ENCODE assay signal across 1 cellular context in genomic region chr10:70695241-70696030, GRCh38.
TF ChIP-seq lines count a peak whose summit lies in the region.

No MANE protein-coding gene starts in this region.

TF ChIP-seq in HCT116, 20 proteins besides CTCF, POLR2A, EP300 and RAD21:
- TF ChIP-seq ATF3 (IDR thresholded peaks at IDR 0.05) (no peak), REST (IDR thresholded peaks at IDR 0.05; ENCODE audit: low read depth) (no peak), SIN3A (IDR thresholded peaks at IDR 0.05; ENCODE audit: low read depth) (no peak), YY1 (IDR thresholded peaks at IDR 0.05; ENCODE audit: extremely low read depth, insufficient replicate concordance, low read depth, low read length) (no peak), SRF (IDR thresholded peaks at IDR 0.05; ENCODE audit: low read depth) (no peak), CBX3 (IDR thresholded peaks at IDR 0.05; ENCODE audit: low read depth) (no peak), EGR1 (IDR thresholded peaks at IDR 0.05; ENCODE audit: low read depth) (no peak), JUND (IDR thresholded peaks at IDR 0.05) (no peak), EZH2phosphoT487 (IDR thresholded peaks at IDR 0.05; ENCODE audit: borderline replicate concordance) (no peak), ZFX (IDR thresholded peaks at IDR 0.05) (no peak), POLR2AphosphoS5 (IDR thresholded peaks at IDR 0.05; ENCODE audit: low read depth, low read length) (no peak), SP1 (IDR thresholded peaks at IDR 0.05; ENCODE audit: low read depth) (no peak), EZH2 (IDR thresholded peaks at IDR 0.05) (no peak), ELF1 (IDR thresholded peaks at IDR 0.05; ENCODE audit: borderline replicate concordance, low read depth) (no peak), FOSL1 (IDR thresholded peaks at IDR 0.05; ENCODE audit: low read depth) (no peak), ZBTB33 (IDR thresholded peaks at IDR 0.05; ENCODE audit: extremely low read depth, insufficient replicate concordance, low read length) (no peak), CEBPB (IDR thresholded peaks at IDR 0.05; ENCODE audit: low read depth) (no peak)
